18 cellular contexts compared by ENCODE assay signal in genomic region chr14:94638330-94638729, GRCh38. TPM values are rescaled to one million over a fixed set of nuclear protein-coding genes. Genes with fewer than 3 reads are reported as not detected.
DNase-seq lines count a peak whose midpoint lies in the region; FAIRE-seq and TF ChIP-seq lines count a peak whose summit lies in the region.
"Had no signal": no experiment of that assay in that cellular context is flagged by ENCODE, and none has a peak within 500 bp of the region (broad histone marks: within the 10 kb centered on the region; RNA-seq: fewer than 3 reads in every experiment).

No MANE protein-coding gene starts in this region.

- TF ChIP-seq EP300 in H1 (IDR thresholded peaks at IDR 0.05; ENCODE audit: borderline replicate concordance in 1 of 2, low read depth in 2 of 2, low read length in 2 of 2) = no peak

- intact Hi-C loops in mammary epithelial cell (cut with micrococcal nuclease) = no loop called here
- intact Hi-C loops in MCF 10A (cut with micrococcal nuclease) = no loop called here

- H3K4me3 ChIP-seq in mammary epithelial cell (replicated peaks in 1 of 3; ENCODE audit: insufficient read depth in 1 of 3, low read depth in 2 of 3, low read length in 3 of 3) (no peak overlapping the region), H1 (ENCODE audit: extremely low read depth in 1 of 4, insufficient read depth in 2 of 4, low read depth in 3 of 4, low read length in 4 of 4) (no peak overlapping the region), neuronal stem cell (ENCODE audit: low read length in 2 of 2) (no peak overlapping the region)
- H3K4me3 ChIP-seq: PC-9 had no signal

- FAIRE-seq in H1 (lab: Jason Lieb, UNC) = no peak

- POLR2A ChIA-PET in MCF 10A (lab: Yijun Ruan, JAX) = interaction anchor here (0.6 to 1.7 kb wide), 2 partner anchors 10 to 13 kb away, joined by 3 read pairs; no protein-coding TSS in a partner anchor
- POLR2A ChIA-PET in H1 (lab: Charles Lee; ENCODE audit: partially characterized antibody) = interaction anchor here (0.6 kb wide), 1 partner anchor 295 kb away, joined by 3 read pairs; no protein-coding TSS in a partner anchor

- H2BK5ac ChIP-seq in H1 (ENCODE audit: low read depth, low read length) (no peak overlapping the region), neuronal stem cell (ENCODE audit: low read length) (no peak overlapping the region)

- H3K14ac ChIP-seq in H1 (ENCODE audit: insufficient read length) (no peak overlapping the region), neuronal stem cell (ENCODE audit: low read length) (no peak overlapping the region)

- H3K4me1 ChIP-seq in mammary epithelial cell (ENCODE audit: insufficient read depth, low read length) (peaks cover 10% of the 10 kb centered on the region), H1 (replicated peaks in 1 of 4; ENCODE audit: control insufficient read depth in 3 of 4, insufficient read depth in 4 of 4, low read length in 3 of 4) (no peaks in the 10 kb centered on the region), neuronal stem cell (ENCODE audit: control insufficient read depth in 2 of 2, insufficient read depth in 1 of 2, low read depth in 1 of 2, low read length in 2 of 2) (no peaks in the 10 kb centered on the region)

- no peaks in the 10 kb centered on the region for H3K36me3 Mint-ChIP-seq in MCF 10A (ENCODE audit: insufficient read depth, unreplicated experiment)
- H3K36me3 Mint-ChIP-seq: CD14-positive monocyte, IgD-negative memory B cell had no signal

- H3K23ac ChIP-seq in H1 (ENCODE audit: insufficient read length) (no peak overlapping the region), neuronal stem cell (ENCODE audit: low read depth, low read length, poor library complexity) (no peak overlapping the region)

- H3K9ac ChIP-seq in mammary epithelial cell (ENCODE audit: insufficient read depth, low read length) (no peak overlapping the region), H1 (replicated peaks in 1 of 4; ENCODE audit: extremely low read depth in 1 of 4, low read depth in 3 of 4, low read length in 3 of 4) (no peak overlapping the region), neuronal stem cell (ENCODE audit: low read depth, low read length, poor library complexity) (no peak overlapping the region)

- H3K79me1 ChIP-seq in H1 (ENCODE audit: low read depth, low read length) (no peaks in the 10 kb centered on the region), neuronal stem cell (ENCODE audit: low read depth, low read length) (no peaks in the 10 kb centered on the region)

- H4K5ac ChIP-seq in H1 (ENCODE audit: insufficient read length, low read depth, low read length) = no peak overlapping the region

- H3K79me2 ChIP-seq in mammary epithelial cell (ENCODE audit: insufficient read depth, low read length) (no peaks in the 10 kb centered on the region), H1 (ENCODE audit: control insufficient read depth in 1 of 2, insufficient read depth in 2 of 2, low read length in 2 of 2) (no peaks in the 10 kb centered on the region)

- CTCF ChIA-PET in mammary epithelial cell (lab: Charles Lee; ENCODE audit: low non-redundant PET) = no interaction called here
- CTCF ChIA-PET in MCF 10A (lab: Yijun Ruan, JAX) = interaction anchor here (0.5 kb wide), 1 partner anchor 151 kb away, joined by 3 read pairs; no protein-coding TSS in a partner anchor
- CTCF ChIA-PET in H1 (lab: Charles Lee; ENCODE audit: partially characterized antibody) = interaction anchor here (0.9 to 3.1 kb wide), 8 partner anchors 9 to 205 kb away, joined by 3 to 8 read pairs (median 4); no protein-coding TSS in a partner anchor

- H3K23me2 ChIP-seq in H1 (ENCODE audit: low read depth, low read length) = no peaks in the 10 kb centered on the region

- H2AFZ ChIP-seq in mammary epithelial cell (ENCODE audit: low read depth, low read length) = peak overlapping the region; percentile 4
- H2AFZ ChIP-seq in H1 (ENCODE audit: low read length) = peak overlapping the region; percentile 39; the same call in 1 of the 2 replicates
- H2AFZ ChIP-seq in neuronal stem cell (ENCODE audit: low read length) = no peak overlapping the region
- H2AFZ ChIP-seq: PC-9 had no signal

- H2BK15ac ChIP-seq in H1 (ENCODE audit: low read length) (no peak overlapping the region), neuronal stem cell (ENCODE audit: low read length) (no peak overlapping the region)

- no peak overlapping the region for H3K56ac ChIP-seq in H1 (replicated peaks; ENCODE audit: insufficient read length, low read depth, low read length)

- no peaks in the 10 kb centered on the region for H4K20me1 ChIP-seq in mammary epithelial cell (ENCODE audit: insufficient read depth, low read length)
- no peaks in the 10 kb centered on the region for H4K20me1 ChIP-seq in H1 (replicated peaks in 1 of 2; ENCODE audit: control insufficient read depth in 1 of 2, insufficient read depth in 2 of 2, low read length in 2 of 2)

- H2BK20ac ChIP-seq in H1 (ENCODE audit: low read length) = no peak overlapping the region

- H2BK120ac ChIP-seq in H1 (replicated peaks; ENCODE audit: low read depth, low read length) (no peak overlapping the region), neuronal stem cell (ENCODE audit: low read depth, low read length) (no peak overlapping the region)

- H3K27ac ChIP-seq in mammary epithelial cell (ENCODE audit: insufficient read depth, low read depth, low read length) = no peak overlapping the region
- H3K27ac ChIP-seq in H1 (ENCODE audit: low read depth, low read length) = no peak overlapping the region; the same call in 1 of the 2 replicates
- no peak overlapping the region for H3K27ac ChIP-seq in neuronal stem cell (replicated peaks; ENCODE audit: low read length)
- H3K27ac ChIP-seq: PC-9 had no signal

- no peaks in the 10 kb centered on the region for H3K36me3 ChIP-seq in mammary epithelial cell (ENCODE audit: insufficient read depth, low read length)
- H3K36me3 ChIP-seq in H1 (ENCODE audit: control insufficient read depth in 2 of 4, insufficient read depth in 4 of 4, low read length in 3 of 4) = no peaks in the 10 kb centered on the region
- H3K36me3 ChIP-seq in neuronal stem cell (replicated peaks in 1 of 2; ENCODE audit: control insufficient read depth in 2 of 2, insufficient read depth in 2 of 2, low read length in 2 of 2) = no peaks in the 10 kb centered on the region

- no peak overlapping the region for H2BK12ac ChIP-seq in H1 (ENCODE audit: low read depth, low read length)
- no peak overlapping the region for H2BK12ac ChIP-seq in neuronal stem cell (ENCODE audit: low read length)

- no peak overlapping the region for H3K4me2 ChIP-seq in mammary epithelial cell (ENCODE audit: insufficient read depth, low read depth, low read length)
- no peak overlapping the region for H3K4me2 ChIP-seq in H1 (ENCODE audit: insufficient read depth in 1 of 2, low read depth in 2 of 2, low read length in 2 of 2)
- no peak overlapping the region for H3K4me2 ChIP-seq in neuronal stem cell (ENCODE audit: insufficient read depth, low read length, poor library complexity, severe bottlenecking)
- H3K4me2 ChIP-seq: PC-9 had no signal

- H3K27me3 Mint-ChIP-seq in MCF 10A (ENCODE audit: insufficient read depth, unreplicated experiment) = no peaks in the 10 kb centered on the region
- H3K27me3 Mint-ChIP-seq: IgD-negative memory B cell had no signal

- H3K27ac Mint-ChIP-seq in MCF 10A (ENCODE audit: low read depth, unreplicated experiment) = no peak overlapping the region
- H3K27ac Mint-ChIP-seq: IgD-negative memory B cell had no signal

- dilution Hi-C loops in mammary epithelial cell (cut with HindIII; ENCODE audit: low sequenced_read_pairs) = no loop called here

- TF ChIP-seq CTCF in mammary epithelial cell (conservative IDR thresholded peaks at IDR 0.05 in 1 of 2, IDR thresholded peaks at IDR 0.05 in 1 of 2; ENCODE audit: extremely low read depth in 1 of 2, insufficient read depth in 1 of 2, low read depth in 1 of 2, low read length in 2 of 2) = no peak
- TF ChIP-seq CTCF in MCF 10A (IDR thresholded peaks at IDR 0.05; ENCODE audit: unreplicated experiment) = no peak
- TF ChIP-seq CTCF in H1 (IDR thresholded peaks at IDR 0.05; ENCODE audit: control extremely low read depth in 1 of 3, insufficient read depth in 1 of 3, low read depth in 1 of 3, low read length in 3 of 3) = no peak

- 64% methylated on average over 3 of the region's 3 CpGs for WGBS in mammary epithelial cell (ENCODE audit: low coverage, missing lambda C conversion rate)
- WGBS in H1 (ENCODE audit: extremely low coverage in 1 of 2, insufficient coverage in 1 of 2, insufficient read length in 1 of 2, insufficient replicate concordance in 2 of 2, low coverage in 1 of 2, low lambda C conversion rate in 2 of 2, missing lambda C conversion rate in 1 of 2), 2 experiments = 91% methylated on average over 3 of the region's 3 CpGs; no CpG with 5 or more reads in 1 of the 2 experiments
- WGBS in neuronal stem cell (ENCODE audit: extremely low coverage in 2 of 2, insufficient read length in 2 of 2, insufficient replicate concordance in 1 of 2), 2 donors = no CpG with 5 or more reads among the region's 3 CpGs

- no peaks in the 10 kb centered on the region for H3K9me3 Mint-ChIP-seq in MCF 10A (ENCODE audit: unreplicated experiment)
- H3K9me3 Mint-ChIP-seq: IgD-negative memory B cell had no signal

- DNase-seq in mammary epithelial cell (peak; percentile 46), MCF 10A (ENCODE audit: unreplicated experiment) (no peak), H1 (ENCODE audit: low read depth in 1 of 2, low spot score in 2 of 2) (no peak), neuronal stem cell (ENCODE audit: low spot score) (no peak), NCI-H2107 (lab: John Stamatoyannopoulos, UW) (no peak), NK-92 (lab: John Stamatoyannopoulos, UW; ENCODE audit: unreplicated experiment) (no peak), medulla oblongata (ENCODE audit: extremely low spot score) (no peak)
- no peak for DNase-seq in activated CD8-positive, alpha-beta memory T cell treated with anti-CD3 and anti-CD28 coated beads, Interleukin-2, amount 50 U/mL, for 4 hours
- DNase-seq: 8988T, COR-L47, HCEC 1CT, NCI-H1436 treated with DMSO at 0.1 percent for 48 hours, NCI-H2081, NCI-H226, PC-9, SHP77 had no signal

- H3K18ac ChIP-seq in H1 (ENCODE audit: extremely low read depth, low read length) (peak overlapping the region; percentile 22; the same call in 1 of the 2 replicates), neuronal stem cell (ENCODE audit: low read length) (peak overlapping the region; percentile 9)

- H2AK5ac ChIP-seq in H1 (ENCODE audit: low read depth, low read length) (no peak overlapping the region), neuronal stem cell (ENCODE audit: low read depth, low read length) (no peak overlapping the region)

- H3K4ac ChIP-seq in H1 (replicated peaks; ENCODE audit: insufficient read length, low read depth, low read length) (no peak overlapping the region), neuronal stem cell (ENCODE audit: low read length) (no peak overlapping the region)

- in situ Hi-C loops in mammary epithelial cell (cut with MboI; ENCODE audit: low sequenced_read_pairs in 2 of 2) = no loop called here

- H3K27me3 ChIP-seq in mammary epithelial cell (ENCODE audit: insufficient read depth, low read length) (no peaks in the 10 kb centered on the region), H1 (replicated peaks in 1 of 4; ENCODE audit: control insufficient read depth in 3 of 4, extremely low read depth in 1 of 4, insufficient read depth in 3 of 4, low read length in 3 of 4) (no peaks in the 10 kb centered on the region), neuronal stem cell (ENCODE audit: control insufficient read depth in 3 of 3, insufficient read depth in 3 of 3, low read depth in 1 of 3, low read length in 3 of 3) (no peaks in the 10 kb centered on the region)

- no peak for TF ChIP-seq POLR2A in H1 (IDR thresholded peaks at IDR 0.05; ENCODE audit: control extremely low read depth in 1 of 2, low read depth in 2 of 2, low read length in 2 of 2)

- no peak for TF ChIP-seq RAD21 in H1 (IDR thresholded peaks at IDR 0.05 in 1 of 2, conservative IDR thresholded peaks at IDR 0.05 in 1 of 2; ENCODE audit: low read depth in 2 of 2, low read length in 2 of 2)

- BruUV-seq in mammary epithelial cell (replicated peaks; lab: Mats Ljungman, UMichigan) (no TSS peak), MCF 10A (replicated peaks; lab: Mats Ljungman, UMichigan) (no TSS peak)

- H4K8ac ChIP-seq in H1 (ENCODE audit: extremely low read depth, insufficient read depth, low read length) = no peak overlapping the region
- H4K8ac ChIP-seq in neuronal stem cell (ENCODE audit: low read depth, low read length) = no peak overlapping the region

- H3K9me3 ChIP-seq in mammary epithelial cell (replicated peaks; ENCODE audit: insufficient read depth, low read length) = no peaks in the 10 kb centered on the region
- H3K9me3 ChIP-seq in H1 (ENCODE audit: insufficient read depth in 2 of 2, low read depth in 1 of 2, low read length in 1 of 2) = no peaks in the 10 kb centered on the region
- H3K9me3 ChIP-seq in neuronal stem cell (replicated peaks in 1 of 2; ENCODE audit: control insufficient read depth in 2 of 2, insufficient read depth in 1 of 2, low read depth in 1 of 2, low read length in 2 of 2) = no peaks in the 10 kb centered on the region

- peak overlapping the region; percentile 15 for H4K91ac ChIP-seq in H1 (replicated peaks; ENCODE audit: insufficient read length, low read length)
- no peak overlapping the region for H4K91ac ChIP-seq in neuronal stem cell (ENCODE audit: low read depth, low read length, poor library complexity)

- H3K4me3 Mint-ChIP-seq in MCF 10A (ENCODE audit: unreplicated experiment) = no peak overlapping the region
- H3K4me3 Mint-ChIP-seq: CD14-positive monocyte had no signal

- peaks cover 6% of the 10 kb centered on the region for H3K4me1 Mint-ChIP-seq in MCF 10A (ENCODE audit: insufficient read depth, unreplicated experiment)
- H3K4me1 Mint-ChIP-seq: CD14-positive monocyte had no signal

RNA-seq across cellular contexts. Expression of gene SERPINA3, which starts 26.1 kb away (rescaled TPM):
- total RNA-seq in mammary epithelial cell (100 to 1,000 TPM in 1 of 2 donors, 1 to 10 TPM in 1; 5.2 to 998 TPM), MCF 10A (2022) (44.5 and 54.5 TPM in 2 replicates)
- polyA plus RNA-seq in mammary epithelial cell (17.5 TPM), H1 (2011; rRNA removed) (not detected in 2 replicates)
- polyA minus RNA-seq in mammary epithelial cell = 7.9 TPM
- not detected in 2 replicates for total RNA-seq in H1 (2021; fragmentation: NEBNext Ultra II Directional; extraction: Animal tissue kit (Norgen Biotek cat#: 25700))
- polyA plus RNA-seq in H1 (2011; cell fraction: cytosol; rRNA removed) = 0.30 TPM
- not detected for polyA plus RNA-seq in H1 (2011; cell fraction: nucleus; rRNA removed)
- polyA plus RNA-seq in H1 (2012, experiment 1 of 2) = not detected in 4 replicates
- polyA plus RNA-seq in H1 (2012, experiment 2 of 2) = 0.17 TPM
- polyA plus RNA-seq in H1 (2013, experiment 1 of 2) = not detected
- polyA plus RNA-seq in H1 (2013, experiment 2 of 2) = not detected
- polyA minus RNA-seq in H1 (2011; rRNA and poly(A)+ RNA removed) = not detected in 2 replicates
- polyA minus RNA-seq in H1 (2011; cell fraction: cytosol; rRNA and poly(A)+ RNA removed) = not detected
- not detected for polyA minus RNA-seq in H1 (2011; cell fraction: nucleus; rRNA and poly(A)+ RNA removed)
- 0.04 TPM for polyA plus RNA-seq in neuronal stem cell (2013, experiment 1 of 2)
- polyA plus RNA-seq in neuronal stem cell (2013, experiment 2 of 2) = 0.04 TPM
- total RNA-seq: PC-9 had no signal
- polyA plus RNA-seq: CD14-positive monocyte, IgD-negative memory B cell had no signal

RNA-seq across cellular contexts. Expression of gene SERPINA5, which starts 57.1 kb away (rescaled TPM):
- total RNA-seq in mammary epithelial cell = 1 to 10 TPM in 1 of 2 donors, not detected in 1; 1.7 TPM
- 0.22 TPM for polyA plus RNA-seq in mammary epithelial cell
- polyA minus RNA-seq in mammary epithelial cell = not detected
- total RNA-seq in MCF 10A (2022) = 0.35 TPM in 1 of 2 replicates, not detected in the other
- total RNA-seq in H1 (2021; fragmentation: NEBNext Ultra II Directional; extraction: Animal tissue kit (Norgen Biotek cat#: 25700)) = 1.9 and 2.1 TPM in 2 replicates
- 1.6 and 1.8 TPM in 2 replicates for polyA plus RNA-seq in H1 (2011; rRNA removed)
- polyA plus RNA-seq in H1 (2011; cell fraction: cytosol; rRNA removed) = 2.0 TPM
- polyA plus RNA-seq in H1 (2011; cell fraction: nucleus; rRNA removed) = 1.8 TPM
- 1.9 to 2.4 TPM (median 2.0 TPM) in 4 replicates for polyA plus RNA-seq in H1 (2012, experiment 1 of 2)
- polyA plus RNA-seq in H1 (2012, experiment 2 of 2) = 1.6 TPM
- polyA plus RNA-seq in H1 (2013, experiment 1 of 2) = 3.2 TPM
- 3.6 TPM for polyA plus RNA-seq in H1 (2013, experiment 2 of 2)
- polyA minus RNA-seq in H1 (2011; rRNA and poly(A)+ RNA removed) = 1.6 and 1.9 TPM in 2 replicates
- 0.81 TPM for polyA minus RNA-seq in H1 (2011; cell fraction: cytosol; rRNA and poly(A)+ RNA removed)
- 1.2 TPM for polyA minus RNA-seq in H1 (2011; cell fraction: nucleus; rRNA and poly(A)+ RNA removed)
- 2.4 TPM for polyA plus RNA-seq in neuronal stem cell (2013, experiment 1 of 2)
- polyA plus RNA-seq in neuronal stem cell (2013, experiment 2 of 2) = 2.5 TPM
- total RNA-seq: PC-9 had no signal
- polyA plus RNA-seq: CD14-positive monocyte, IgD-negative memory B cell had no signal
